ENCODE assay signal across 14 cellular contexts in genomic region chr16:54430491-54431030, GRCh38.
A peak's percentile ranks its signal among the peaks of the same experiment; 100 is the strongest.
DNase-seq lines count a peak whose midpoint lies in the region; ATAC-seq, FAIRE-seq and TF ChIP-seq lines count a peak whose summit lies in the region.
"Had no signal": no experiment of that assay in that cellular context is flagged by ENCODE, and none has a peak within 500 bp of the region (broad histone marks: within the 10 kb centered on the region; RNA-seq: fewer than 3 reads in every experiment).

No MANE protein-coding gene starts in this region.

- no peaks in the 10 kb centered on the region for H3K9me3 ChIP-seq in HEK293 (ENCODE audit: control insufficient read depth, insufficient read depth, low read depth, low read length)
- peaks cover 6% of the 10 kb centered on the region; the same call in 1 of the 2 replicates for H3K9me3 ChIP-seq in HepG2 (ENCODE audit: low read length)

- H3K36me3 Mint-ChIP-seq in natural killer cell: no peaks in the 10 kb centered on the region

- peak in 1 of 2 experiments; percentile 68; a peak in 2 of 4 replicates for TF ChIP-seq EP300 in HepG2 (IDR thresholded peaks at IDR 0.05; ENCODE audit: low read depth in 2 of 2, low read length in 2 of 2)
- TF ChIP-seq EP300 in HepG2 (CRISPR knock-in tag; IDR thresholded peaks at IDR 0.05; ENCODE audit: borderline replicate concordance): no peak; the same call in 1 of the 2 replicates

- in situ Hi-C loops in HepG2 (cut with HindIII; ENCODE audit: extremely low pct_ligation_motif_present, low pct_unique_long_range_greater_than_20kb): no loop called here

- TF ChIP-seq RAD21 in HepG2 (CRISPR knock-in tag; IDR thresholded peaks at IDR 0.05): no peak

- H3K9ac ChIP-seq in HepG2 (ENCODE audit: insufficient read depth, low read depth, low read length): no peak overlapping the region

- H4K20me1 ChIP-seq in HepG2 (ENCODE audit: insufficient read depth, low read length): no peaks in the 10 kb centered on the region

- H3K27ac ChIP-seq in 22Rv1 (peak overlapping the region; percentile 99), HEK293 (ENCODE audit: extremely low read depth, low read depth, low read length) (no peak overlapping the region), HepG2 (ENCODE audit: extremely low read length, insufficient read depth, low read length) (no peak overlapping the region)
- H3K27ac ChIP-seq: cardiac muscle cell, foreskin keratinocyte had no signal

- no peaks in the 10 kb centered on the region for H3K4me1 Mint-ChIP-seq in natural killer cell
- H3K4me1 Mint-ChIP-seq: B cell had no signal

- intact Hi-C loops in HepG2 (cut with micrococcal nuclease; ENCODE audit: unreplicated experiment): loop anchor here (10.0 kb wide), 1 partner anchor 116 kb away; no protein-coding TSS in a partner anchor
- intact Hi-C loops in natural killer cell (cut with micrococcal nuclease): no loop called here

- POLR2A ChIA-PET in HEK293 (lab: Yijun Ruan, JAX) (no interaction called here), HepG2 (lab: Yijun Ruan, JAX) (no interaction called here)

- TF ChIP-seq CTCF in 22Rv1 (IDR thresholded peaks at IDR 0.05) (no peak), HEK293 (tag by site-specific recombination; IDR thresholded peaks at IDR 0.05) (no peak), HepG2 (CRISPR knock-in tag; IDR thresholded peaks at IDR 0.05) (no peak), natural killer cell (IDR thresholded peaks at IDR 0.05) (no peak)

- H3K36me3 ChIP-seq in HEK293 (ENCODE audit: control insufficient read depth in 2 of 2, insufficient read depth in 1 of 2, low read length in 2 of 2) (no peaks in the 10 kb centered on the region), HepG2 (replicated peaks in 1 of 2; ENCODE audit: control insufficient read depth in 1 of 2, insufficient read depth in 2 of 2, low read length in 2 of 2) (no peaks in the 10 kb centered on the region)
- H3K36me3 ChIP-seq: cardiac muscle cell had no signal

- H3K4me1 ChIP-seq in HEK293 (ENCODE audit: control insufficient read depth, insufficient read depth, low read length): no peaks in the 10 kb centered on the region
- H3K4me1 ChIP-seq in HepG2 (ENCODE audit: insufficient read depth, low read length): peaks cover 51% of the 10 kb centered on the region
- H3K4me1 ChIP-seq: foreskin keratinocyte had no signal

- DNase-seq in amniotic stem cell (lab: John Stamatoyannopoulos, UW) (peak; percentile 33), HepG2 (ENCODE audit: low spot score) (peak; percentile 69), natural killer cell (no peak), OCI-M2 (lab: John Stamatoyannopoulos, UW; ENCODE audit: unreplicated experiment) (no peak)
- DNase-seq: left cardiac atrium, NCI-H1694, T1000 had no signal

- peak; percentile 59 for FAIRE-seq in HepG2 (lab: Jason Lieb, UNC)

- 2% methylated on average over 11 of the region's 15 CpGs for WGBS in HepG2 (ENCODE audit: low lambda C conversion rate)

- TF ChIP-seq POLR2A in HepG2 (IDR thresholded peaks at IDR 0.05; ENCODE audit: insufficient read depth in 1 of 2, low read depth in 2 of 2, low read length in 2 of 2): no peak

- peaks cover 2 to 52% of the 10 kb centered on the region in 2 experiments; a peak in 4 of 5 replicates for H3K27me3 ChIP-seq in HepG2 (ENCODE audit: control insufficient read depth in 1 of 2, insufficient read depth in 2 of 2, low read length in 2 of 2)
- H3K27me3 ChIP-seq: cardiac muscle cell had no signal

- H3K4me3 Mint-ChIP-seq in natural killer cell: no peak overlapping the region
- H3K4me3 Mint-ChIP-seq: B cell had no signal

- no peak overlapping the region for H2AFZ ChIP-seq in HepG2 (ENCODE audit: low read length)

- no peak overlapping the region for H3K27ac Mint-ChIP-seq in natural killer cell
- H3K27ac Mint-ChIP-seq: B cell had no signal

- CTCF ChIA-PET in HEK293 (lab: Yijun Ruan, JAX) (no interaction called here), HepG2 (lab: Yijun Ruan, JAX; ENCODE audit: low intra/inter-chr PET ratio, low total read pairs) (no interaction called here)

- H3K4me3 ChIP-seq in HEK293 (ENCODE audit: low read depth, low read length) (no peak overlapping the region), HepG2 (replicated peaks in 1 of 3; ENCODE audit: insufficient read depth in 1 of 3, low read depth in 2 of 3, low read length in 3 of 3) (peak overlapping the region in 2 of 3 experiments; percentile 3 to 8; a peak in 2 of 6 replicates)
- H3K4me3 ChIP-seq: cardiac muscle cell had no signal

- peak overlapping the region; percentile 59 for H3K4me2 ChIP-seq in HepG2 (ENCODE audit: low read depth, low read length)

- no TSS peak for BruUV-seq in HepG2 (replicated peaks; lab: Mats Ljungman, UMichigan)

- peaks cover 34 to 49% of the 10 kb centered on the region in 2 donors for H3K27me3 Mint-ChIP-seq in natural killer cell (ENCODE audit: low read depth in 2 of 2)

- no peaks in the 10 kb centered on the region for H3K9me3 Mint-ChIP-seq in natural killer cell

- H3K79me2 ChIP-seq in HepG2 (ENCODE audit: insufficient read depth, low read length): no peaks in the 10 kb centered on the region

- ATAC-seq in HepG2 (peak; percentile 89), natural killer cell (no peak), HG02970 (IDR thresholded peaks at IDR 0.05; ENCODE audit: low FRiP score, unreplicated experiment) (no peak), HG02852 (IDR thresholded peaks at IDR 0.05; ENCODE audit: unreplicated experiment) (no peak)
- ATAC-seq: foreskin keratinocyte, left cardiac atrium had no signal

TF ChIP-seq in HEK293, 187 proteins besides CTCF, POLR2A, EP300 and RAD21:
- TF ChIP-seq ZNF585B (tag by site-specific recombination; IDR thresholded peaks at IDR 0.05) (no peak), TCF7L2 (IDR thresholded peaks at IDR 0.05; ENCODE audit: borderline replicate concordance, low read depth, low read length) (0 out of 2 replicates have a peak, but pooled peaks have one; percentile 15)
TF ChIP-seq in HEK293: peak in this region for 1.

TF ChIP-seq in HepG2, 621 proteins besides CTCF, POLR2A, EP300 and RAD21 (continues in another document):
- TF ChIP-seq AHR (CRISPR knock-in tag; IDR thresholded peaks at IDR 0.05) (no peak), SYNCRIP (IDR thresholded peaks at IDR 0.05; ENCODE audit: insufficient read depth, low read depth, low read length) (no peak), HOXA9 (CRISPR knock-in tag; IDR thresholded peaks at IDR 0.05; ENCODE audit: borderline replicate concordance) (no peak), ELF1 (CRISPR knock-in tag; IDR thresholded peaks at IDR 0.05) (no peak), PRDM10 (CRISPR knock-in tag; IDR thresholded peaks at IDR 0.05; ENCODE audit: low read depth) (no peak), CBFB (CRISPR knock-in tag; IDR thresholded peaks at IDR 0.05) (no peak), RNF2 (conservative IDR thresholded peaks at IDR 0.05; ENCODE audit: low read depth) (0 out of 2 replicates have a peak, but pooled peaks have one; percentile 47), MXI1 (IDR thresholded peaks at IDR 0.05; ENCODE audit: borderline replicate concordance, low read depth, low read length) (no peak), ZNF251 (CRISPR knock-in tag; IDR thresholded peaks at IDR 0.05) (no peak), HCFC1 (IDR thresholded peaks at IDR 0.05; ENCODE audit: low read depth, low read length) (no peak), MIXL1 (CRISPR knock-in tag; IDR thresholded peaks at IDR 0.05) (peak; percentile 56; the same call in 1 of the 2 replicates), RAD51 (IDR thresholded peaks at IDR 0.05; ENCODE audit: borderline replicate concordance) (no peak), ETV5 (CRISPR knock-in tag; IDR thresholded peaks at IDR 0.05; ENCODE audit: borderline replicate concordance) (peak; percentile 38; the same call in 1 of the 2 replicates)
- TF ChIP-seq, protein P1, sequence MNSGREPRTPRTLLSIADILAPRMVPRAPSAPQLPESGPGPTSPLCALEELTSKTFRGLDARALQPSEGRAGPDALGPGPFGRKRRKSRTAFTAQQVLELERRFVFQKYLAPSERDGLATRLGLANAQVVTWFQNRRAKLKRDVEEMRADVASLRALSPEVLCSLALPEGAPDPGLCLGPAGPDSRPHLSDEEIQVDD (CRISPR knock-in tag; IDR thresholded peaks at IDR 0.05; ENCODE audit: borderline replicate concordance): no peak

Comparison
In these comparisons a context has a peak if more than half of its experiments do, and no peak if none do; other contexts are left out.
1. DNase-seq: peak in amniotic stem cell (single experiment) and HepG2 (single experiment); none in natural killer cell (single experiment) and OCI-M2 (single experiment).